Comparison of ENCODE assay signal across 12 cellular contexts in the genomic region with DNA sequence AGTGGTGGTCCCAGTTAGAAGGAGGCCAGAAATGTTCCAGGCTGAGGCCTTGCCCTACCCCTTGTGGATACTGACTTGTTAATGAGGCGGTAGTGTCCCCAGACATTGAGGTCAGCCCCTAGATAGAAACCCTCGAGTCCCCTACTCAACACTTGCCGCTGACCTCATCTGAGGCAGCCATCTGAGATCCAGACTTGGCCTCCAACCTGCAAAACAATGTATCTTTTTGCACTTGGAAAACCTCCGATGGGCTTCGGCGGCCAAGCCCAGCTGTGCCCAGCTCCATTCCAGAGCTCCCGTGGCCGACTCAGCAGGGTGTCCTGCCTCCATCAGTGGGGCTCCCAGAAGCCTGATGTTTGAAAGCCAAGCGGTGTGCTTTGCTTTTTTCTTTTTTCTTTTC.
"Had no signal": no experiment of that assay in that cellular context is flagged by ENCODE, and none has a peak within 500 bp of the region (broad histone marks: within the 10 kb centered on the region; RNA-seq: fewer than 3 reads in every experiment).

No MANE protein-coding gene starts in this region.

- H3K9me3 ChIP-seq: right lobe of liver, tibial artery had no signal

- H3K9me3 Mint-ChIP-seq: activated naive CD8-positive, alpha-beta T cell treated with anti-CD3 and anti-CD28 coated beads, Interleukin-2, amount 50 U/mL, for 24 hours; naive B cell; stimulated activated naive CD8-positive, alpha-beta T cell treated with anti-CD3 and anti-CD28 coated beads, Interleukin-15, amount 100 ng/mL, for 72 hours had no signal

- H3K36me3 Mint-ChIP-seq: naive B cell had no signal

- H3K36me3 ChIP-seq: right lobe of liver, tibial artery had no signal

- H3K4me3 ChIP-seq: coronary artery, hepatocyte, right lobe of liver, tibial artery had no signal

- H3K27me3 ChIP-seq: hepatocyte, right lobe of liver, tibial artery had no signal

- H3K27ac Mint-ChIP-seq: activated naive CD8-positive, alpha-beta T cell treated with anti-CD3 and anti-CD28 coated beads, Interleukin-2, amount 50 U/mL, for 24 hours; stimulated activated naive CD8-positive, alpha-beta T cell treated with anti-CD3 and anti-CD28 coated beads, Interleukin-15, amount 100 ng/mL, for 72 hours had no signal

- H3K27me3 Mint-ChIP-seq: activated naive CD8-positive, alpha-beta T cell treated with anti-CD3 and anti-CD28 coated beads, Interleukin-2, amount 50 U/mL, for 24 hours; stimulated activated naive CD8-positive, alpha-beta T cell treated with anti-CD3 and anti-CD28 coated beads, Interleukin-15, amount 100 ng/mL, for 72 hours had no signal

- H3K27ac ChIP-seq: coronary artery, hepatocyte, right lobe of liver, tibial artery had no signal

- DNase-seq: activated naive CD4-positive, alpha-beta T cell treated with Interleukin-2 at 50 U/mL for 16 hours; activated naive CD8-positive, alpha-beta T cell treated with anti-CD3 and anti-CD28 coated beads, Interleukin-2, amount 50 U/mL, for 24 hours; effector CD4-positive, alpha-beta T cell; naive B cell; stimulated activated CD4-positive, alpha-beta T cell treated with anti-CD3 and anti-CD28 coated beads, Interleukin-15, amount 100 ng/mL, for 24 hours; stimulated activated CD4-positive, alpha-beta T cell treated with anti-CD3 and anti-CD28 coated beads, Interleukin-4, amount 100 ng/mL, for 4 hours; stimulated activated naive CD8-positive, alpha-beta T cell treated with anti-CD3 and anti-CD28 coated beads, Interleukin-15, amount 100 ng/mL, for 72 hours; T-helper 9 cell had no signal

- H3K4me3 Mint-ChIP-seq: activated naive CD8-positive, alpha-beta T cell treated with anti-CD3 and anti-CD28 coated beads, Interleukin-2, amount 50 U/mL, for 24 hours; stimulated activated naive CD8-positive, alpha-beta T cell treated with anti-CD3 and anti-CD28 coated beads, Interleukin-15, amount 100 ng/mL, for 72 hours had no signal

- H3K4me1 ChIP-seq: right lobe of liver, tibial artery had no signal
